8 cellular contexts compared by ENCODE assay signal in the genomic region with DNA sequence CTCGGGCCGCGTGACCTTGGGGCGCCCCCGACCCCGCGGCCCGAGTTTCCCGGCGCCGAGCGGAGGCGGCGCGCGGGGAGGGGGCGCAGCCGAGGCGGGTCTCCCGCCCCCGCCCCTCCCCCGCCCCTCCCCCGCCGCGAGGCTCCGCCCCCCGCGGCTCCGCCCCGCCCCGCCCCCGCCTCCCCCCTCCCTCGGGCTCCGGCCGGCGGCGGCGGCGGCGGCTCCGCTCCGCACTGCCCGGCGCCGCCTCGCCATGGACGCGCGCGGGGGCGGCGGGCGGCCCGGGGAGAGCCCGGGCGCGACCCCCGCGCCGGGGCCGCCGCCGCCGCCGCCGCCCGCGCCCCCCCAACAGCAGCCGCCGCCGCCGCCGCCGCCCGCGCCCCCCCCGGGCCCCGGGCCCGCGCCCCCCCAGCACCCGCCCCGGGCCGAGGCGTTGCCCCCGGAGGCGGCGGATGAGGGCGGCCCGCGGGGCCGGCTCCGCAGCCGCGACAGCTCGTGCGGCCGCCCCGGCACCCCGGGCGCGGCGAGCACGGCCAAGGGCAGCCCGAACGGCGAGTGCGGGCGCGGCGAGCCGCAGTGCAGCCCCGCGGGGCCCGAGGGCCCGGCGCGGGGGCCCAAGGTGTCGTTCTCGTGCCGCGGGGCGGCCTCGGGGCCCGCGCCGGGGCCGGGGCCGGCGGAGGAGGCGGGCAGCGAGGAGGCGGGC. TPM values are rescaled to one million over a fixed set of nuclear protein-coding genes. Genes with fewer than 3 reads are reported as not detected.
DNase-seq lines count a peak whose midpoint lies in the region; ATAC-seq and TF ChIP-seq lines count a peak whose summit lies in the region.

A gene (plus strand): TSS at position 189 of the 703 bp plus-strand sequence. CDS start 65 bp downstream, at position 254.

- H3K9ac ChIP-seq in neural progenitor cell = no peak within 1 kb of the TSS

- H3K27me3 Mint-ChIP-seq in CD4-positive, alpha-beta memory T cell = peaks cover 6 to 10% of the 10 kb centered on the region in 2 donors
- peaks cover 86% of the 10 kb centered on the region for H3K27me3 Mint-ChIP-seq in dendritic cell treated with granulocyte-macrophage colony-stimulating factor and Interleukin-4, amounts not matched to agents 40 ng/mL and 50 ng/mL, for 4 days
- peaks cover 37% of the 10 kb centered on the region for H3K27me3 Mint-ChIP-seq in neural progenitor cell (ENCODE audit: insufficient read depth, low read depth)

- no peaks in the 10 kb centered on the region for H3K9me3 Mint-ChIP-seq in CD4-positive, alpha-beta memory T cell
- no peaks in the 10 kb centered on the region for H3K9me3 Mint-ChIP-seq in dendritic cell treated with granulocyte-macrophage colony-stimulating factor and Interleukin-4, amounts not matched to agents 40 ng/mL and 50 ng/mL, for 4 days
- H3K9me3 Mint-ChIP-seq in neural progenitor cell = peaks cover 4% of the 10 kb centered on the region

- no peak within 1 kb of the TSS for H3K4me3 ChIP-seq in CD4-positive, alpha-beta memory T cell (ENCODE audit: low read length in 2 of 2)
- 0 out of 2 replicates have a peak within 1 kb of the TSS, but pooled peaks have one; percentile 13 for H3K4me3 ChIP-seq in LNCaP clone FGC (ENCODE audit: low read depth, low read length)
- H3K4me3 ChIP-seq in neural progenitor cell = no peak within 1 kb of the TSS
- H3K4me3 ChIP-seq in sigmoid colon = peak within 1 kb of the TSS in 1 of 4 donors; percentile 17
- H3K4me3 ChIP-seq in gastroesophageal sphincter = peak within 1 kb of the TSS in 1 of 2 donors; percentile 23

- CTCF ChIA-PET in CD4-positive, alpha-beta memory T cell (lab: Charles Lee; ENCODE audit: partially characterized antibody) = no interaction called here

- DNase-seq in CD4-positive, alpha-beta memory T cell = no peak
- DNase-seq in LNCaP clone FGC (ENCODE audit: low read depth) = no peak
- no peak for DNase-seq in neural progenitor cell (ENCODE audit: low spot score)
- DNase-seq in sigmoid colon = no peak
- no peak for DNase-seq in NCI-H2029 (lab: John Stamatoyannopoulos, UW)
- DNase-seq in activated CD8-positive, alpha-beta memory T cell treated with anti-CD3 and anti-CD28 coated beads, Interleukin-2, amount 50 U/mL, for 48 hours = no peak

- POLR2A ChIA-PET in CD4-positive, alpha-beta memory T cell (lab: Charles Lee; ENCODE audit: partially characterized antibody) = no interaction called here

- TF ChIP-seq CTCF in LNCaP clone FGC (IDR thresholded peaks at IDR 0.05; ENCODE audit: control insufficient read depth, extremely low read depth, insufficient read depth) = no peak
- no peak for TF ChIP-seq CTCF in neural progenitor cell (IDR thresholded peaks at IDR 0.05)
- TF ChIP-seq CTCF in sigmoid colon (IDR thresholded peaks at IDR 0.05) = no peak
- TF ChIP-seq CTCF in gastroesophageal sphincter (IDR thresholded peaks at IDR 0.05) = no peak

- TF ChIP-seq POLR2A in sigmoid colon (IDR thresholded peaks at IDR 0.05) (no peak), gastroesophageal sphincter (IDR thresholded peaks at IDR 0.05) (no peak)

- H3K27ac ChIP-seq in CD4-positive, alpha-beta memory T cell (ENCODE audit: low read depth, low read length) = no peak within 1 kb of the TSS
- H3K27ac ChIP-seq in neural progenitor cell (no peak within 1 kb of the TSS), sigmoid colon (no peak within 1 kb of the TSS), gastroesophageal sphincter (no peak within 1 kb of the TSS)

- H3K4me1 Mint-ChIP-seq in CD4-positive, alpha-beta memory T cell = peaks cover 1 to 10% (median 5%) of the 10 kb centered on the region in 4 donors
- peaks cover 6% of the 10 kb centered on the region for H3K4me1 Mint-ChIP-seq in dendritic cell treated with granulocyte-macrophage colony-stimulating factor and Interleukin-4, amounts not matched to agents 40 ng/mL and 50 ng/mL, for 4 days (ENCODE audit: low read depth)
- peaks cover 5% of the 10 kb centered on the region for H3K4me1 Mint-ChIP-seq in neural progenitor cell

- ATAC-seq in gastroesophageal sphincter = no peak

- no peaks in the 10 kb centered on the region for H3K36me3 ChIP-seq in CD4-positive, alpha-beta memory T cell (ENCODE audit: insufficient read depth, low read length)
- H3K36me3 ChIP-seq in neural progenitor cell = no peaks in the 10 kb centered on the region
- H3K36me3 ChIP-seq in sigmoid colon = no peaks in the 10 kb centered on the region
- no peaks in the 10 kb centered on the region for H3K36me3 ChIP-seq in gastroesophageal sphincter

- H2AFZ ChIP-seq in neural progenitor cell (replicated peaks) = no peak within 1 kb of the TSS

- H3K4me2 ChIP-seq in neural progenitor cell = peak within 1 kb of the TSS; percentile 62

- peaks cover 79% of the 10 kb centered on the region for H4K20me1 ChIP-seq in neural progenitor cell (ENCODE audit: low read depth)

- H3K4me3 Mint-ChIP-seq in CD4-positive, alpha-beta memory T cell = peak within 1 kb of the TSS; percentile 45 to 76 (median 56)
- peak within 1 kb of the TSS; percentile 39 for H3K4me3 Mint-ChIP-seq in dendritic cell treated with granulocyte-macrophage colony-stimulating factor and Interleukin-4, amounts not matched to agents 40 ng/mL and 50 ng/mL, for 4 days
- peak within 1 kb of the TSS; percentile 78 for H3K4me3 Mint-ChIP-seq in neural progenitor cell

- H3K9me3 ChIP-seq in CD4-positive, alpha-beta memory T cell (ENCODE audit: control insufficient read depth in 1 of 2, low read length in 2 of 2) = no peaks in the 10 kb centered on the region
- no peaks in the 10 kb centered on the region for H3K9me3 ChIP-seq in neural progenitor cell (ENCODE audit: low read depth)
- no peaks in the 10 kb centered on the region for H3K9me3 ChIP-seq in sigmoid colon
- peaks cover 0 to 4% (median 0%) of the 10 kb centered on the region in 3 donors for H3K9me3 ChIP-seq in gastroesophageal sphincter

- intact Hi-C loops in CD4-positive, alpha-beta memory T cell (cut with micrococcal nuclease) = loop anchor here (2.0 kb wide), 2 partner anchors 17 to 21 kb away; a partner anchor contains a TSS
- intact Hi-C loops in dendritic cell treated with granulocyte-macrophage colony-stimulating factor and Interleukin-4, amounts not matched to agents 40 ng/mL and 50 ng/mL, for 4 days (cut with micrococcal nuclease) = loop anchor here (5.0 kb wide), 1 partner anchor 142 kb away; no protein-coding TSS in a partner anchor
- intact Hi-C loops in sigmoid colon (cut with DNase I) = no loop called here

- WGBS in sigmoid colon, 2 donors = 1% methylated on average over 120 to 126 of the region's 132 CpGs
- no CpG with 5 or more reads among the region's 132 CpGs for WGBS in gastroesophageal sphincter (ENCODE audit: low coverage in 1 of 2), 2 donors

- H3K4me1 ChIP-seq in CD4-positive, alpha-beta memory T cell (ENCODE audit: insufficient read depth, low read length) = peaks cover 16% of the 10 kb centered on the region
- H3K4me1 ChIP-seq in neural progenitor cell (no peaks in the 10 kb centered on the region), sigmoid colon (peaks cover 0 to 27% (median 23%) of the 10 kb centered on the region in 4 donors), gastroesophageal sphincter (peaks cover 0 to 33% (median 7%) of the 10 kb centered on the region in 3 donors)

- H3K79me2 ChIP-seq in neural progenitor cell (ENCODE audit: low read depth) = no peaks in the 10 kb centered on the region

- no peak within 1 kb of the TSS for H3K27ac Mint-ChIP-seq in CD4-positive, alpha-beta memory T cell
- no peak within 1 kb of the TSS for H3K27ac Mint-ChIP-seq in dendritic cell treated with granulocyte-macrophage colony-stimulating factor and Interleukin-4, amounts not matched to agents 40 ng/mL and 50 ng/mL, for 4 days
- no peak within 1 kb of the TSS for H3K27ac Mint-ChIP-seq in neural progenitor cell

- H3K27me3 ChIP-seq in CD4-positive, alpha-beta memory T cell (ENCODE audit: insufficient read depth, low read length) = peaks cover 6% of the 10 kb centered on the region
- peaks cover 73% of the 10 kb centered on the region for H3K27me3 ChIP-seq in neural progenitor cell
- peaks cover 37 to 84% (median 40%) of the 10 kb centered on the region in 3 donors for H3K27me3 ChIP-seq in sigmoid colon
- H3K27me3 ChIP-seq in gastroesophageal sphincter = peaks cover 95% of the 10 kb centered on the region

- no peak for TF ChIP-seq EP300 in sigmoid colon (IDR thresholded peaks at IDR 0.05)
- no peak for TF ChIP-seq EP300 in gastroesophageal sphincter (IDR thresholded peaks at IDR 0.05)

- peaks cover 0 to 2% of the 10 kb centered on the region in 2 donors for H3K36me3 Mint-ChIP-seq in CD4-positive, alpha-beta memory T cell
- no peaks in the 10 kb centered on the region for H3K36me3 Mint-ChIP-seq in dendritic cell treated with granulocyte-macrophage colony-stimulating factor and Interleukin-4, amounts not matched to agents 40 ng/mL and 50 ng/mL, for 4 days (ENCODE audit: low read depth)
- H3K36me3 Mint-ChIP-seq in neural progenitor cell = no peaks in the 10 kb centered on the region

- peaks cover 24% of the 10 kb centered on the region for H3F3A ChIP-seq in neural progenitor cell (ENCODE audit: low read depth)

RNA-seq across cellular contexts. Expression of the gene that starts here (rescaled TPM):
- 1 to 10 TPM; 2.5 to 2.9 TPM for total RNA-seq in CD4-positive, alpha-beta memory T cell
- polyA plus RNA-seq in CD4-positive, alpha-beta memory T cell = not detected
- total RNA-seq in neural progenitor cell (ENCODE audit: low replicate concordance) (0.06 TPM in 1 of 2 replicates, not detected in the other), sigmoid colon (under 1 TPM in 3 of 4 donors, not detected in 1; 0.36 to 0.55 (median 0.54) TPM), gastroesophageal sphincter (under 1 TPM; 0.12 to 0.27 (median 0.21) TPM)
- polyA plus RNA-seq in sigmoid colon = under 1 TPM in 2 of 3 donors, not detected in 1; 0.23 to 0.39 TPM
